11 cellular contexts compared by ENCODE assay signal in the genomic region with DNA sequence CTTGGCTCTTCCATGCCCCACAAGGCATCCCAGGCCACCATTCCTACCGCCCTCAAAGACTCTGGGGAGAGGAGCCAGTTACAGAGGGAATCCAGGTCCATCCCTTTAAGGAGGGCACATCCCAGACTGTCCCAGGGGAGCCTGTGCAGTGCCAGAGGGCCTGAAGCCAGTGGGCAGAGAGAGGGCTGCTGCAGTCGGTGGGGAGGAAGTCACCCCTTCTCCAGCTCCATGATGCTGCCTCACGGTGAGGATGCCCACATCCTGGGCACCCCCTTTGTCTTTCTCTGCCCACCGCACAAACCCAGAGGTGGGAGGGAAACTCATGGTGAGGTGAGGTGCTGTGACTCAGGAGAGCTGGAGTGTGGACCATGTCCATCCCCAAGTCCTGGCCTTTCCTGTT. TPM values are rescaled to one million over a fixed set of nuclear protein-coding genes. Genes with fewer than 3 reads are reported as not detected.
DNase-seq lines count a peak whose midpoint lies in the region; ATAC-seq and TF ChIP-seq lines count a peak whose summit lies in the region.
"Had no signal": no experiment of that assay in that cellular context is flagged by ENCODE, and none has a peak within 500 bp of the region (broad histone marks: within the 10 kb centered on the region; RNA-seq: fewer than 3 reads in every experiment).

No MANE protein-coding gene starts in this region.

- H3K4me3 Mint-ChIP-seq in CD4-positive, alpha-beta T cell, result peak overlapping the region; percentile 59
- no peak overlapping the region for H3K4me3 Mint-ChIP-seq in activated B cell treated with CpG ODN at 0.5 μM for 24 hours
- peak overlapping the region; percentile 53 for H3K4me3 Mint-ChIP-seq in natural killer cell treated with Interleukin-12 subunit alpha and Interleukin-12 subunit beta and Interleukin-15 and Interleukin-18, amount 100 ng/mL, for 72 hours

- H3K27ac Mint-ChIP-seq in CD4-positive, alpha-beta T cell, result no peak overlapping the region
- H3K27ac Mint-ChIP-seq in activated B cell treated with CpG ODN at 0.5 μM for 24 hours, result peak overlapping the region; percentile 75
- peak overlapping the region in 1 of 2 donors; percentile 54 for H3K27ac Mint-ChIP-seq in natural killer cell treated with Interleukin-12 subunit alpha and Interleukin-12 subunit beta and Interleukin-15 and Interleukin-18, amount 100 ng/mL, for 72 hours

- no peaks in the 10 kb centered on the region for H3K9me3 Mint-ChIP-seq in CD4-positive, alpha-beta T cell
- H3K9me3 Mint-ChIP-seq in activated B cell treated with CpG ODN at 0.5 μM for 24 hours, result no peaks in the 10 kb centered on the region
- no peaks in the 10 kb centered on the region for H3K9me3 Mint-ChIP-seq in natural killer cell treated with Interleukin-12 subunit alpha and Interleukin-12 subunit beta and Interleukin-15 and Interleukin-18, amount 100 ng/mL, for 72 hours

- no peaks in the 10 kb centered on the region for H3K9me3 ChIP-seq in CD4-positive, alpha-beta T cell (ENCODE audit: control insufficient read depth, low read length)
- H3K9me3 ChIP-seq: heart right ventricle had no signal

- peaks cover 28% of the 10 kb centered on the region for H3K27me3 Mint-ChIP-seq in CD4-positive, alpha-beta T cell
- peaks cover 2% of the 10 kb centered on the region for H3K27me3 Mint-ChIP-seq in activated B cell treated with CpG ODN at 0.5 μM for 24 hours
- H3K27me3 Mint-ChIP-seq in natural killer cell treated with Interleukin-12 subunit alpha and Interleukin-12 subunit beta and Interleukin-15 and Interleukin-18, amount 100 ng/mL, for 72 hours, result peaks cover 8 to 16% of the 10 kb centered on the region in 2 donors

- H3K27ac ChIP-seq in CD4-positive, alpha-beta T cell (ENCODE audit: low read depth, low read length), result no peak overlapping the region
- H3K27ac ChIP-seq: heart right ventricle had no signal

- ATAC-seq in CD4-positive, alpha-beta T cell (ENCODE audit: poor library complexity), result no peak
- peak; percentile 30 for ATAC-seq in GM21367 (IDR thresholded peaks at IDR 0.05; ENCODE audit: unreplicated experiment)
- ATAC-seq in activated B cell treated with CpG ODN at 0.5 μM for 24 hours (ENCODE audit: low read depth), result no peak
- peak; percentile 20 to 40 for ATAC-seq in natural killer cell treated with Interleukin-12 subunit alpha and Interleukin-12 subunit beta and Interleukin-15 and Interleukin-18, amount 100 ng/mL, for 72 hours
- no peak for ATAC-seq in HG03280 (IDR thresholded peaks at IDR 0.05; ENCODE audit: unreplicated experiment)
- no peak for ATAC-seq in HG03378 (IDR thresholded peaks at IDR 0.05; ENCODE audit: unreplicated experiment)

- peaks cover 3% of the 10 kb centered on the region for H3K27me3 ChIP-seq in CD4-positive, alpha-beta T cell (ENCODE audit: control insufficient read depth, insufficient read depth, low read length)

- no peaks in the 10 kb centered on the region for H3K36me3 Mint-ChIP-seq in CD4-positive, alpha-beta T cell (ENCODE audit: low read depth)
- no peaks in the 10 kb centered on the region for H3K36me3 Mint-ChIP-seq in activated B cell treated with CpG ODN at 0.5 μM for 24 hours (ENCODE audit: low read depth)
- H3K36me3 Mint-ChIP-seq in natural killer cell treated with Interleukin-12 subunit alpha and Interleukin-12 subunit beta and Interleukin-15 and Interleukin-18, amount 100 ng/mL, for 72 hours, result no peaks in the 10 kb centered on the region

- intact Hi-C loops in CD4-positive, alpha-beta T cell (cut with DNase I, micrococcal nuclease), result no loop called here
- intact Hi-C loops in activated B cell treated with CpG ODN at 0.5 μM for 24 hours (cut with micrococcal nuclease), result loop anchor here (1.0 to 2.0 kb wide), 5 partner anchors 15 to 70 kb away; no protein-coding TSS in a partner anchor

- POLR2A ChIA-PET in CD4-positive, alpha-beta T cell (lab: Charles Lee), result no interaction called here
- POLR2A ChIA-PET in activated B cell treated with CpG ODN at 0.5 μM for 24 hours (lab: Charles Lee), result interaction anchor here (0.7 to 1.6 kb wide), 2 partner anchors 26 to 70 kb away, joined by 4 to 5 read pairs; partner anchors contain the start of gene ANKRD33B

- H3K4me1 Mint-ChIP-seq in CD4-positive, alpha-beta T cell (ENCODE audit: low read depth), result peaks cover 13% of the 10 kb centered on the region
- H3K4me1 Mint-ChIP-seq in activated B cell treated with CpG ODN at 0.5 μM for 24 hours, result peaks cover 26% of the 10 kb centered on the region
- H3K4me1 Mint-ChIP-seq in natural killer cell treated with Interleukin-12 subunit alpha and Interleukin-12 subunit beta and Interleukin-15 and Interleukin-18, amount 100 ng/mL, for 72 hours (ENCODE audit: low read depth in 2 of 2), result peaks cover 15% of the 10 kb centered on the region in 2 donors

- DNase-seq in CD4-positive, alpha-beta T cell, result no peak
- DNase-seq in activated B cell treated with CpG ODN at 0.5 μM for 24 hours, result no peak
- DNase-seq in natural killer cell treated with Interleukin-12 subunit alpha and Interleukin-12 subunit beta and Interleukin-15 and Interleukin-18, amount 100 ng/mL, for 72 hours (ENCODE audit: low spot score), result no peak
- no peak for DNase-seq in cerebellum (ENCODE audit: low spot score)
- no peak for DNase-seq in mucosa of gallbladder (ENCODE audit: low spot score)
- DNase-seq: activated CD4-positive, alpha-beta T cell treated with anti-CD3 and anti-CD28 coated beads, Interleukin-2, amount 50 U/mL, for 4 hours; heart right ventricle; NCI-H1048 had no signal

- CTCF ChIA-PET in CD4-positive, alpha-beta T cell (lab: Charles Lee), result no interaction called here
- CTCF ChIA-PET in activated B cell treated with CpG ODN at 0.5 μM for 24 hours (lab: Charles Lee), result no interaction called here

- TF ChIP-seq CTCF in CD4-positive, alpha-beta T cell (IDR thresholded peaks at IDR 0.05), result no peak
- no peak for TF ChIP-seq CTCF in activated B cell treated with CpG ODN at 0.5 μM for 24 hours (IDR thresholded peaks at IDR 0.05)

RNA-seq across cellular contexts. Expression of gene ANKRD33B, which starts 26.3 kb away (rescaled TPM):
- 1 to 10 TPM in 1 of 2 experiments, under 1 TPM in 1; 0.99 to 1.3 TPM for total RNA-seq in CD4-positive, alpha-beta T cell
- total RNA-seq in activated B cell treated with CpG ODN at 0.5 μM for 24 hours, result 156 and 170 TPM in 2 replicates
- 10 to 100 TPM; 10.9 to 18.9 TPM for total RNA-seq in natural killer cell treated with Interleukin-12 subunit alpha and Interleukin-12 subunit beta and Interleukin-15 and Interleukin-18, amount 100 ng/mL, for 72 hours
- total RNA-seq in cerebellum, result 6.9 TPM
- 1.4 TPM for total RNA-seq in mucosa of gallbladder

Comparison
In these comparisons a context has a peak if more than half of its experiments do, and no peak if none do; other contexts are left out.
1. ATAC-seq: peak in GM21367 (single experiment) and natural killer cell treated with Interleukin-12 subunit alpha and Interleukin-12 subunit beta and Interleukin-15 and Interleukin-18, amount 100 ng/mL, for 72 hours (2 of 2); none in CD4-positive, alpha-beta T cell (single experiment), activated B cell treated with CpG ODN at 0.5 μM for 24 hours (single experiment), HG03280 (single experiment) and HG03378 (single experiment).